ENCODE assay signal across 39 cellular contexts in genomic region chr3:102972350-102972749, GRCh38.
"Had no signal": no experiment of that assay in that cellular context is flagged by ENCODE, and none has a peak within 500 bp of the region (broad histone marks: within the 10 kb centered on the region; RNA-seq: fewer than 3 reads in every experiment).

No MANE protein-coding gene starts in this region.

- H3K4me3 Mint-ChIP-seq: activated B cell treated with CpG ODN at 0.5 μM for 24 hours; activated CD4-positive, alpha-beta memory T cell treated with anti-CD3 and anti-CD28 coated beads for 36 hours; activated CD4-positive, alpha-beta T cell treated with anti-CD3 and anti-CD28 coated beads, Interleukin-2, amount 10 ng/mL, durations not matched to agents 24 days and 14 days; activated CD8-positive, alpha-beta T cell treated with anti-CD3 and anti-CD28 coated beads for 36 hours; activated naive CD4-positive, alpha-beta T cell treated with anti-CD3 and anti-CD28 coated beads, Interleukin-2, amount 10 ng/mL, durations not matched to agents 7 days and 5 days; activated naive CD4-positive, alpha-beta T cell treated with anti-CD3 and anti-CD28 coated beads, Interleukin-2, amount 50 U/mL, for 24 hours; activated naive CD8-positive, alpha-beta T cell; activated naive CD8-positive, alpha-beta T cell treated with anti-CD3 and anti-CD28 coated beads, Interleukin-2, amount 10 ng/mL, durations not matched to agents 7 days and 5 days; activated naive CD8-positive, alpha-beta T cell treated with anti-CD3 and anti-CD28 coated beads, Interleukin-2, amount 50 U/mL, for 24 hours; activated T-cell treated with anti-CD3 and anti-CD28 coated beads, Interleukin-2, amount 50 U/mL, for 4 hours; activated T-cell treated with anti-CD3 and anti-CD28 coated beads, Interleukin-2, amount 50 U/mL, for 72 hours; brain; central memory CD8-positive, alpha-beta T cell; T-helper 1 cell treated with Interleukin-12 subunit alpha and Interleukin-12 subunit beta and Interleukin-4 antibody, amounts not matched to agents 30 μg/mL and 1 μg/mL, for 36 hours; T-helper 2 cell treated with Interferon-gamma antibody and Interleukin-4, amounts not matched to agents 5 μg/mL and 100 μg/mL, for 36 hours had no signal

- H3K36me3 Mint-ChIP-seq: activated CD4-positive, alpha-beta memory T cell treated with anti-CD3 and anti-CD28 coated beads for 36 hours; activated naive CD4-positive, alpha-beta T cell treated with anti-CD3 and anti-CD28 coated beads, Interleukin-2, amount 10 ng/mL, durations not matched to agents 7 days and 5 days; activated naive CD4-positive, alpha-beta T cell treated with anti-CD3 and anti-CD28 coated beads, Interleukin-2, amount 50 U/mL, for 24 hours; activated naive CD8-positive, alpha-beta T cell; activated naive CD8-positive, alpha-beta T cell treated with anti-CD3 and anti-CD28 coated beads, Interleukin-2, amount 10 ng/mL, durations not matched to agents 7 days and 5 days; brain had no signal

- DNase-seq: activated B cell treated with CpG ODN at 0.5 μM for 24 hours; activated CD4-positive, alpha-beta memory T cell treated with anti-CD3 and anti-CD28 coated beads for 36 hours; activated CD4-positive, alpha-beta T cell treated with anti-CD3 and anti-CD28 coated beads for 4 hours; activated CD4-positive, alpha-beta T cell treated with anti-CD3 and anti-CD28 coated beads, Interleukin-2, amount 10 ng/mL, durations not matched to agents 24 days and 14 days; activated CD4-positive, alpha-beta T cell treated with anti-CD3 and anti-CD28 coated beads, Interleukin-2, amount 50 U/mL, for 1 hour; activated CD4-positive, alpha-beta T cell treated with anti-CD3 and anti-CD28 coated beads, Interleukin-2, amount 50 U/mL, for 4 hours; activated CD4-positive, CD25-positive, alpha-beta regulatory T cell treated with anti-CD3 and anti-CD28 coated beads, Interleukin-2, amount 50 U/mL, for 72 hours; activated CD8-positive, alpha-beta memory T cell treated with anti-CD3 and anti-CD28 coated beads, Interleukin-2, amount 50 U/mL, for 4 hours; activated CD8-positive, alpha-beta T cell treated with anti-CD3 and anti-CD28 coated beads for 36 hours; activated effector memory CD4-positive, alpha-beta T cell treated with Interleukin-2 at 50 U/mL for 16 hours; activated gamma-delta T cell; activated naive CD4-positive, alpha-beta T cell treated with anti-CD3 and anti-CD28 coated beads, Interleukin-2, amount 10 ng/mL, durations not matched to agents 7 days and 5 days; activated naive CD4-positive, alpha-beta T cell treated with Interleukin-2 at 50 U/mL for 16 hours; activated naive CD8-positive, alpha-beta T cell treated with anti-CD3 and anti-CD28 coated beads, Interleukin-2, amount 10 ng/mL, durations not matched to agents 7 days and 5 days; activated naive CD8-positive, alpha-beta T cell treated with anti-CD3 and anti-CD28 coated beads, Interleukin-2, amount 50 U/mL, for 24 hours; activated T-cell treated with anti-CD3 and anti-CD28 coated beads for 4 hours; activated T-cell treated with anti-CD3 and anti-CD28 coated beads, Interleukin-2, amount 50 U/mL, for 1 hour; activated T-cell treated with anti-CD3 and anti-CD28 coated beads, Interleukin-2, amount 50 U/mL, for 4 hours; activated T-cell treated with anti-CD3 and anti-CD28 coated beads, Interleukin-2, amount 50 U/mL, for 72 hours; amygdala; anterior cingulate cortex; caudate nucleus; cerebellar nuclear complex; SW 1271; T-helper 1 cell; T-helper 2 cell; T-helper 9 cell had no signal

- H3K4me1 ChIP-seq: ascending aorta had no signal

- H3K27me3 Mint-ChIP-seq: activated B cell treated with CpG ODN at 0.5 μM for 24 hours; activated CD4-positive, alpha-beta memory T cell treated with anti-CD3 and anti-CD28 coated beads for 36 hours; activated CD4-positive, alpha-beta T cell treated with anti-CD3 and anti-CD28 coated beads, Interleukin-2, amount 10 ng/mL, durations not matched to agents 24 days and 14 days; activated CD8-positive, alpha-beta T cell treated with anti-CD3 and anti-CD28 coated beads for 36 hours; activated naive CD4-positive, alpha-beta T cell treated with anti-CD3 and anti-CD28 coated beads, Interleukin-2, amount 10 ng/mL, durations not matched to agents 7 days and 5 days; activated naive CD4-positive, alpha-beta T cell treated with anti-CD3 and anti-CD28 coated beads, Interleukin-2, amount 50 U/mL, for 24 hours; activated naive CD8-positive, alpha-beta T cell; activated naive CD8-positive, alpha-beta T cell treated with anti-CD3 and anti-CD28 coated beads, Interleukin-2, amount 10 ng/mL, durations not matched to agents 7 days and 5 days; activated naive CD8-positive, alpha-beta T cell treated with anti-CD3 and anti-CD28 coated beads, Interleukin-2, amount 50 U/mL, for 24 hours; central memory CD8-positive, alpha-beta T cell had no signal

- H3K27ac Mint-ChIP-seq: activated B cell treated with CpG ODN at 0.5 μM for 24 hours; activated CD4-positive, alpha-beta memory T cell treated with anti-CD3 and anti-CD28 coated beads for 36 hours; activated CD4-positive, alpha-beta T cell treated with anti-CD3 and anti-CD28 coated beads, Interleukin-2, amount 10 ng/mL, durations not matched to agents 24 days and 14 days; activated CD8-positive, alpha-beta T cell treated with anti-CD3 and anti-CD28 coated beads for 36 hours; activated naive CD4-positive, alpha-beta T cell treated with anti-CD3 and anti-CD28 coated beads, Interleukin-2, amount 10 ng/mL, durations not matched to agents 7 days and 5 days; activated naive CD4-positive, alpha-beta T cell treated with anti-CD3 and anti-CD28 coated beads, Interleukin-2, amount 50 U/mL, for 24 hours; activated naive CD8-positive, alpha-beta T cell; activated naive CD8-positive, alpha-beta T cell treated with anti-CD3 and anti-CD28 coated beads, Interleukin-2, amount 10 ng/mL, durations not matched to agents 7 days and 5 days; activated naive CD8-positive, alpha-beta T cell treated with anti-CD3 and anti-CD28 coated beads, Interleukin-2, amount 50 U/mL, for 24 hours; activated T-cell treated with anti-CD3 and anti-CD28 coated beads, Interleukin-2, amount 50 U/mL, for 72 hours; activated T-helper 2 cell treated with anti-CD3 and anti-CD28 coated beads, Interferon-gamma antibody, Interleukin-2, Interleukin-4, amounts not matched to agents 10 μg/mL and 5 μg/mL and 100 μg/mL, durations not matched to agents 14 hours and 24 hours and 36 hours; T-helper 1 cell treated with Interleukin-12 subunit alpha and Interleukin-12 subunit beta and Interleukin-4 antibody, amounts not matched to agents 30 μg/mL and 1 μg/mL, for 36 hours; T-helper 2 cell treated with Interferon-gamma antibody and Interleukin-4, amounts not matched to agents 5 μg/mL and 100 μg/mL, for 36 hours had no signal

- H3K27ac ChIP-seq: ascending aorta, cardiac muscle cell, VCaP had no signal

- H3K4me1 Mint-ChIP-seq: activated B cell treated with CpG ODN at 0.5 μM for 24 hours; activated CD4-positive, alpha-beta T cell treated with anti-CD3 and anti-CD28 coated beads, Interleukin-2, amount 10 ng/mL, durations not matched to agents 24 days and 14 days; activated naive CD4-positive, alpha-beta T cell treated with anti-CD3 and anti-CD28 coated beads, Interleukin-2, amount 10 ng/mL, durations not matched to agents 7 days and 5 days; activated naive CD4-positive, alpha-beta T cell treated with anti-CD3 and anti-CD28 coated beads, Interleukin-2, amount 50 U/mL, for 24 hours; activated naive CD8-positive, alpha-beta T cell treated with anti-CD3 and anti-CD28 coated beads, Interleukin-2, amount 10 ng/mL, durations not matched to agents 7 days and 5 days; activated naive CD8-positive, alpha-beta T cell treated with anti-CD3 and anti-CD28 coated beads, Interleukin-2, amount 50 U/mL, for 24 hours; central memory CD8-positive, alpha-beta T cell had no signal

- H3K4me3 ChIP-seq: ascending aorta, cardiac muscle cell had no signal

- H3K27me3 ChIP-seq: ascending aorta, cardiac muscle cell had no signal

- H3K9me3 ChIP-seq: ascending aorta had no signal

- H3K36me3 ChIP-seq: ascending aorta, cardiac muscle cell had no signal

- FAIRE-seq: bronchial epithelial cell, TTC549 had no signal

- H3K9me3 Mint-ChIP-seq: activated naive CD4-positive, alpha-beta T cell treated with anti-CD3 and anti-CD28 coated beads, Interleukin-2, amount 50 U/mL, for 24 hours; activated T-cell treated with anti-CD3 and anti-CD28 coated beads, Interleukin-2, amount 50 U/mL, for 4 hours had no signal
